28 cellular contexts compared by ENCODE assay signal in the genomic region with DNA sequence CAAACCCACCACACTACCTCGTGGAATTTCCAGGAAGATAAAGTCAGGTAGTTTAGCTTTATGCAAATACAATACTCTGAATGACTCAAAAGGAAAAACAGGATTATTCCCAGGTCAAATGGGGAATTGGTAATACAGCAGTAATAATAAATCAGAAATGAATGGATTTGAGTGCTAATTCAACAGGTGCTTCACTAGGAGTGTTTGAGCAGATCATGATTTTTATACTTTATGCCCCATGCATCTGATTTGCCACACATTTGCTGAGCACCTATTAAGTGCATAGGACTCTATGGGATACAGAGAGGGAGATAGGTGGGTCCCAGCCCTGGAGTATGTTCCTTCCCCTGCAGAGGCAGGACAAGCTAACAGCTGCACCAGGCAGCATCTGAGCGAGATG.
"Had no signal": no experiment of that assay in that cellular context is flagged by ENCODE, and none has a peak within 500 bp of the region (broad histone marks: within the 10 kb centered on the region; RNA-seq: fewer than 3 reads in every experiment).

No MANE protein-coding gene starts in this region.

- H3K27ac Mint-ChIP-seq: dendritic cell treated with granulocyte-macrophage colony-stimulating factor and Interleukin-4, amounts not matched to agents 40 ng/mL and 50 ng/mL, for 4 days; effector memory CD8-positive, alpha-beta T cell had no signal

- ATAC-seq: effector memory CD8-positive, alpha-beta T cell; esophagus mucosa; foreskin keratinocyte; gastrocnemius medialis; gastroesophageal sphincter had no signal

- H3K27me3 Mint-ChIP-seq: dendritic cell treated with granulocyte-macrophage colony-stimulating factor and Interleukin-4, amounts not matched to agents 40 ng/mL and 50 ng/mL, for 4 days had no signal

- H2AFZ ChIP-seq: hepatocyte had no signal

- H3K9me3 ChIP-seq: colonic mucosa, esophagus muscularis mucosa, esophagus squamous epithelium, gastrocnemius medialis, gastroesophageal sphincter, heart left ventricle, heart right ventricle had no signal

- H3K27me3 ChIP-seq: colonic mucosa, gastrocnemius medialis, hepatocyte had no signal

- H3K4me1 ChIP-seq: colonic mucosa, esophagus muscularis mucosa, esophagus squamous epithelium, foreskin keratinocyte, gastrocnemius medialis, gastroesophageal sphincter, heart left ventricle, heart right ventricle had no signal

- DNase-seq: colonic mucosa; cortex of kidney; dermis blood vessel endothelial cell; dorsolateral prefrontal cortex; effector CD4-positive, alpha-beta T cell; effector CD8-positive, alpha-beta T cell; effector memory CD4-positive, alpha-beta T cell; effector memory CD8-positive, alpha-beta T cell; erythroblast; esophagus squamous epithelium; foreskin fibroblast; foreskin keratinocyte; foreskin melanocyte; gastrocnemius medialis; glutamatergic neuron; heart left ventricle; heart right ventricle had no signal

- H3K27ac ChIP-seq: colonic mucosa, coronary artery, epithelial cell of prostate, esophagus muscularis mucosa, esophagus squamous epithelium, foreskin keratinocyte, gastrocnemius medialis, gastroesophageal sphincter, heart left ventricle, heart right ventricle, hepatocyte had no signal

- H3K79me2 ChIP-seq: hepatocyte had no signal

- H3K4me3 ChIP-seq: colonic mucosa, coronary artery, dorsolateral prefrontal cortex, esophagus muscularis mucosa, esophagus squamous epithelium, gastrocnemius medialis, gastroesophageal sphincter, heart left ventricle, heart right ventricle, hepatocyte had no signal

- FAIRE-seq: colon, endometrium, endothelial cell of umbilical vein, frontal cortex had no signal

- H3K4me2 ChIP-seq: hepatocyte had no signal

- H3K4me3 Mint-ChIP-seq: dendritic cell treated with granulocyte-macrophage colony-stimulating factor and Interleukin-4, amounts not matched to agents 40 ng/mL and 50 ng/mL, for 4 days; effector memory CD8-positive, alpha-beta T cell had no signal

- H3K36me3 ChIP-seq: colonic mucosa, esophagus muscularis mucosa, esophagus squamous epithelium, gastrocnemius medialis, gastroesophageal sphincter, heart left ventricle, heart right ventricle had no signal
